Comparison of ENCODE assay signal across 32 cellular contexts in the genomic region with DNA sequence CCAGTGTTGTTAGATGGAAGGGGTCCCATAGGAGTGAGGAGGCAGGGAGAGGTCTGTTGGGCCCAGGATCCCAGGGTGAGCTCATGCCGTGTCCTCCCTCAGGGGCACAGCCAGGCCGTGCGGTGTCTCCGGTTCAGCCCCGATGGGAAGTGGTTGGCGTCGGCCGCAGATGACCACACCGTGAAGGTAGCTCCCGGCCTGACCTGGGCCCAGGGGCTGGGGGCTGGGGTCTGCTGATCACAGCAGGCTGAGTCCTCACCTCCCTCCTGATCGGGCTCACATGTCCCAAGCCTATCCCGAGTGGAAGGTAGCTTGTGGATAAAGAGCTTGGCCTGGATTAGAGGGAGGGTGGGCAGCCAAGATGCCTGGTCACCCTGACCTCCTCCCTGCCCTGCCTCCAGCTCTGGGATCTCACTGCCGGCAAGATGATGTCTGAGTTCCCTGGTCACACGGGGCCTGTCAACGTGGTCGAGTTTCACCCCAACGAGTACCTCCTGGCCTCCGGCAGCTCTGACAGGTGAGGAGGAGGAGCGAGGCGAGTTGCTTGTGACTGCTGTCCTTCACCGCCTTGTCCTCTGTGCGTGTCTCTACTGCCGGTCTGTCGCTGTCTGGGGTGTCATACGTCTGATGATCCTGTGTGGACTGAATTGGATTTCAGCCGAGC. TPM values are rescaled to one million over a fixed set of nuclear protein-coding genes. Genes with fewer than 3 reads are reported as not detected.
"Had no signal": no experiment of that assay in that cellular context is flagged by ENCODE, and none has a peak within 500 bp of the region (broad histone marks: within the 10 kb centered on the region; RNA-seq: fewer than 3 reads in every experiment).

No MANE protein-coding gene starts in this region.

- H3K27ac Mint-ChIP-seq: activated naive CD4-positive, alpha-beta T cell treated with anti-CD3 and anti-CD28 coated beads, Interleukin-2, amount 10 ng/mL, durations not matched to agents 7 days and 5 days; activated T-helper 1 cell treated with anti-CD3 and anti-CD28 coated beads, Interleukin-12 subunit alpha, Interleukin-12 subunit beta, Interleukin-2, Interleukin-4 antibody, amounts not matched to agents 30 ng/mL and 10 ng/mL and 1 ng/mL, durations not matched to agents 14 hours and 24 hours and 36 hours; dendritic cell treated with granulocyte-macrophage colony-stimulating factor and Interleukin-4, amounts not matched to agents 40 ng/mL and 50 ng/mL, for 4 days; mesothelial cell of epicardium; stimulated activated memory B cell treated with anti-CD40 and anti-IgM and Interleukin-4, amounts not matched to agents 10 μg/mL and 1 μg/mL and 100 μg/mL, for 72 hours; T-helper 2 cell treated with Interferon-gamma antibody and Interleukin-4, amounts not matched to agents 5 μg/mL and 100 μg/mL, for 36 hours had no signal

- H3K27ac ChIP-seq: esophagus muscularis mucosa, foreskin keratinocyte, heart left ventricle, left lung, neutrophil, sigmoid colon, stomach, thyroid gland, upper lobe of right lung, VCaP had no signal

- ATAC-seq: foreskin keratinocyte; heart left ventricle; left lung; naive thymus-derived CD8-positive, alpha-beta T cell; stimulated activated memory B cell treated with anti-CD40 and anti-IgM and Interleukin-4, amounts not matched to agents 10 μg/mL and 1 μg/mL and 100 μg/mL, for 72 hours; upper lobe of right lung had no signal

- H3K9me3 Mint-ChIP-seq: activated naive CD4-positive, alpha-beta T cell treated with anti-CD3 and anti-CD28 coated beads, Interleukin-2, amount 10 ng/mL, durations not matched to agents 7 days and 5 days; activated T-helper 1 cell treated with anti-CD3 and anti-CD28 coated beads, Interleukin-12 subunit alpha, Interleukin-12 subunit beta, Interleukin-2, Interleukin-4 antibody, amounts not matched to agents 30 ng/mL and 10 ng/mL and 1 ng/mL, durations not matched to agents 14 hours and 24 hours and 36 hours; dendritic cell treated with granulocyte-macrophage colony-stimulating factor and Interleukin-4, amounts not matched to agents 40 ng/mL and 50 ng/mL, for 4 days; mesothelial cell of epicardium; naive thymus-derived CD8-positive, alpha-beta T cell; stimulated activated memory B cell treated with anti-CD40 and anti-IgM and Interleukin-4, amounts not matched to agents 10 μg/mL and 1 μg/mL and 100 μg/mL, for 72 hours; T-helper 2 cell treated with Interferon-gamma antibody and Interleukin-4, amounts not matched to agents 5 μg/mL and 100 μg/mL, for 36 hours had no signal

- H3K27me3 ChIP-seq: esophagus muscularis mucosa, foreskin keratinocyte, heart left ventricle, left lung, neutrophil, sigmoid colon, stomach, thyroid gland, upper lobe of right lung had no signal

- H3K4me1 ChIP-seq: esophagus muscularis mucosa, foreskin keratinocyte, left lung, sigmoid colon, stomach, thyroid gland, upper lobe of right lung had no signal

- H3K4me3 Mint-ChIP-seq: activated naive CD4-positive, alpha-beta T cell treated with anti-CD3 and anti-CD28 coated beads, Interleukin-2, amount 10 ng/mL, durations not matched to agents 7 days and 5 days; activated T-helper 1 cell treated with anti-CD3 and anti-CD28 coated beads, Interleukin-12 subunit alpha, Interleukin-12 subunit beta, Interleukin-2, Interleukin-4 antibody, amounts not matched to agents 30 ng/mL and 10 ng/mL and 1 ng/mL, durations not matched to agents 14 hours and 24 hours and 36 hours; dendritic cell treated with granulocyte-macrophage colony-stimulating factor and Interleukin-4, amounts not matched to agents 40 ng/mL and 50 ng/mL, for 4 days; mesothelial cell of epicardium; naive thymus-derived CD8-positive, alpha-beta T cell; stimulated activated memory B cell treated with anti-CD40 and anti-IgM and Interleukin-4, amounts not matched to agents 10 μg/mL and 1 μg/mL and 100 μg/mL, for 72 hours; T-helper 2 cell treated with Interferon-gamma antibody and Interleukin-4, amounts not matched to agents 5 μg/mL and 100 μg/mL, for 36 hours had no signal

- H3K4me1 Mint-ChIP-seq: activated naive CD4-positive, alpha-beta T cell treated with anti-CD3 and anti-CD28 coated beads, Interleukin-2, amount 10 ng/mL, durations not matched to agents 7 days and 5 days; stimulated activated memory B cell treated with anti-CD40 and anti-IgM and Interleukin-4, amounts not matched to agents 10 μg/mL and 1 μg/mL and 100 μg/mL, for 72 hours had no signal

- H3K36me3 ChIP-seq: thyroid gland had no signal

- H3K9me3 ChIP-seq: esophagus muscularis mucosa, heart left ventricle, left lung, neutrophil, sigmoid colon, stomach, thyroid gland, upper lobe of right lung had no signal

- H3K27me3 Mint-ChIP-seq: activated naive CD4-positive, alpha-beta T cell treated with anti-CD3 and anti-CD28 coated beads, Interleukin-2, amount 10 ng/mL, durations not matched to agents 7 days and 5 days; dendritic cell treated with granulocyte-macrophage colony-stimulating factor and Interleukin-4, amounts not matched to agents 40 ng/mL and 50 ng/mL, for 4 days; naive thymus-derived CD8-positive, alpha-beta T cell; stimulated activated memory B cell treated with anti-CD40 and anti-IgM and Interleukin-4, amounts not matched to agents 10 μg/mL and 1 μg/mL and 100 μg/mL, for 72 hours had no signal

- DNase-seq: activated CD4-positive, alpha-beta T cell treated with anti-CD3 and anti-CD28 coated beads for 48 hours; activated CD4-positive, alpha-beta T cell treated with anti-CD3 and anti-CD28 coated beads, Interleukin-2, amount 50 U/mL, for 48 hours; activated CD8-positive, alpha-beta memory T cell treated with anti-CD3 and anti-CD28 coated beads for 24 hours; activated effector memory CD4-positive, alpha-beta T cell treated with anti-CD3 and anti-CD28 coated beads, Interleukin-2, amount 50 U/mL, for 16 hours; activated naive CD4-positive, alpha-beta T cell treated with anti-CD3 and anti-CD28 coated beads, Interleukin-2, amount 10 ng/mL, durations not matched to agents 7 days and 5 days; amniotic stem cell; central memory CD4-positive, alpha-beta T cell; effector CD4-positive, alpha-beta T cell; foreskin keratinocyte; kidney glomerular epithelial cell; mammary epithelial cell; naive thymus-derived CD8-positive, alpha-beta T cell; sigmoid colon; small intestine; stimulated activated CD4-positive, alpha-beta T cell treated with anti-CD3 and anti-CD28 coated beads, Interleukin-4, amount 100 ng/mL, for 24 hours; stomach; T-helper 1 cell; thyroid gland; upper lobe of right lung had no signal

- H3K4me3 ChIP-seq: esophagus muscularis mucosa, heart left ventricle, left lung, sigmoid colon, stomach, thyroid gland, upper lobe of right lung had no signal

RNA-seq across cellular contexts. Expression of gene DRC7, which starts 57.1 kb away (rescaled TPM):
- total RNA-seq: activated T-helper 1 cell treated with anti-CD3 and anti-CD28 coated beads, Interleukin-12 subunit alpha, Interleukin-12 subunit beta, Interleukin-2, Interleukin-4 antibody, amounts not matched to agents 30 ng/mL and 10 ng/mL and 1 ng/mL, durations not matched to agents 14 hours and 24 hours and 36 hours; astrocyte; foreskin keratinocyte; mammary epithelial cell; mesothelial cell of epicardium; naive thymus-derived CD8-positive, alpha-beta T cell; osteocyte; posterior vena cava; sigmoid colon; stomach; upper lobe of right lung had no signal
- polyA plus RNA-seq: foreskin keratinocyte; heart left ventricle; naive thymus-derived CD8-positive, alpha-beta T cell; sigmoid colon; small intestine; stomach had no signal
